Comparison of ENCODE assay signal across 8 cellular contexts in genomic region chr5:143403607-143404415, GRCh38. TPM values are rescaled to one million over a fixed set of nuclear protein-coding genes. Genes with fewer than 3 reads are reported as not detected.
DNase-seq lines count a peak whose midpoint lies in the region; ATAC-seq and TF ChIP-seq lines count a peak whose summit lies in the region.

TSS of gene NR3C1 (minus strand) at chr5:143403686. CDS start at chr5:143400839, 2,847 bp downstream.

- TF ChIP-seq CTCF in Calu3 (IDR thresholded peaks at IDR 0.05; ENCODE audit: unreplicated experiment) (peak; percentile 77), Peyer's patch (IDR thresholded peaks at IDR 0.05) (peak; percentile 47 to 75 (median 54)), fibroblast of lung (conservative IDR thresholded peaks at IDR 0.05 in 1 of 2, IDR thresholded peaks at IDR 0.05 in 1 of 2; ENCODE audit: low read depth in 1 of 2, low read length in 2 of 2) (peak; percentile 28 to 30), natural killer cell (IDR thresholded peaks at IDR 0.05) (peak; percentile 45)

- peak; percentile 89 for DNase-seq in Calu3
- peak; percentile 80 for DNase-seq in HK-2 (ENCODE audit: unreplicated experiment)
- DNase-seq in Peyer's patch = peak; percentile 82 to 93 (median 90)
- DNase-seq in activated T-helper 1 cell treated with anti-CD3 and anti-CD28 coated beads, Interleukin-12 subunit alpha, Interleukin-12 subunit beta, Interleukin-2, Interleukin-4 antibody, amounts not matched to agents 30 ng/mL and 10 ng/mL and 1 ng/mL, durations not matched to agents 14 hours and 24 hours and 36 hours (ENCODE audit: low spot score) = peak; percentile 82
- DNase-seq in fibroblast of lung (ENCODE audit: low read depth in 2 of 2) = peak; percentile 83 to 86
- peak; percentile 87 for DNase-seq in natural killer cell
- DNase-seq in stimulated activated naive CD4-positive, alpha-beta T cell treated with Interleukin-2 at 50 U/mL for 16 hours (lab: John Stamatoyannopoulos, UW) = peak; percentile 90

- ATAC-seq in GM19455 (IDR thresholded peaks at IDR 0.05; ENCODE audit: unreplicated experiment) (peak; percentile 54), natural killer cell (peak; percentile 71 to 89 (median 76))

- H3K9me3 Mint-ChIP-seq in Calu3 (ENCODE audit: low read depth, unreplicated experiment) (peaks cover 2% of the 10 kb centered on the region), natural killer cell (no peaks in the 10 kb centered on the region)
- H3K9me3 Mint-ChIP-seq in activated T-helper 1 cell treated with anti-CD3 and anti-CD28 coated beads, Interleukin-12 subunit alpha, Interleukin-12 subunit beta, Interleukin-2, Interleukin-4 antibody, amounts not matched to agents 30 ng/mL and 10 ng/mL and 1 ng/mL, durations not matched to agents 14 hours and 24 hours and 36 hours = no peaks in the 10 kb centered on the region

- peak within 1 kb of the TSS; percentile 95 for H3K4me2 ChIP-seq in fibroblast of lung (ENCODE audit: extremely low read depth, insufficient read depth, low read length)

- intact Hi-C loops in Calu3 (cut with micrococcal nuclease; ENCODE audit: unreplicated experiment) (loop anchor here (1.0 to 5.0 kb wide), 6 partner anchors 103 to 563 kb away; no protein-coding TSS in a partner anchor), natural killer cell (cut with micrococcal nuclease) (loop anchor here (2.0 to 10.0 kb wide), 7 partner anchors 82 to 781 kb away; no protein-coding TSS in a partner anchor)
- intact Hi-C loops in activated T-helper 1 cell treated with anti-CD3 and anti-CD28 coated beads, Interleukin-12 subunit alpha, Interleukin-12 subunit beta, Interleukin-2, Interleukin-4 antibody, amounts not matched to agents 30 ng/mL and 10 ng/mL and 1 ng/mL, durations not matched to agents 14 hours and 24 hours and 36 hours (cut with micrococcal nuclease) = loop anchor here (1.0 to 5.0 kb wide), 15 partner anchors 51 to 785 kb away; partner anchors contain the start of genes ARHGAP26, KCTD16 and YIPF5

- H3K4me3 ChIP-seq in Peyer's patch (peak within 1 kb of the TSS; percentile 70 to 95 (median 89)), fibroblast of lung (replicated peaks in 1 of 4; ENCODE audit: control extremely low read depth in 1 of 4, insufficient read depth in 1 of 4, low read depth in 3 of 4, low read length in 4 of 4) (peak within 1 kb of the TSS; percentile 82 to 100 (median 91))

- H3K4me1 Mint-ChIP-seq in Calu3 (ENCODE audit: low read depth, unreplicated experiment) (peaks cover 35% of the 10 kb centered on the region), natural killer cell (peaks cover 49 to 57% of the 10 kb centered on the region in 2 donors)
- H3K4me1 Mint-ChIP-seq in activated T-helper 1 cell treated with anti-CD3 and anti-CD28 coated beads, Interleukin-12 subunit alpha, Interleukin-12 subunit beta, Interleukin-2, Interleukin-4 antibody, amounts not matched to agents 30 ng/mL and 10 ng/mL and 1 ng/mL, durations not matched to agents 14 hours and 24 hours and 36 hours (ENCODE audit: low read depth) = peaks cover 48% of the 10 kb centered on the region

- peak; percentile 30 to 55 for TF ChIP-seq POLR2A in Peyer's patch (IDR thresholded peaks at IDR 0.05)

- no peaks in the 10 kb centered on the region for H3K27me3 ChIP-seq in Peyer's patch
- no peaks in the 10 kb centered on the region for H3K27me3 ChIP-seq in fibroblast of lung (ENCODE audit: control insufficient read depth, insufficient read depth, low read length)

- no peaks in the 10 kb centered on the region for H4K20me1 ChIP-seq in fibroblast of lung (ENCODE audit: control insufficient read depth, extremely low read depth, insufficient read depth, low read length)

- peak within 1 kb of the TSS; percentile 97 for H3K4me3 Mint-ChIP-seq in Calu3 (ENCODE audit: low read depth, unreplicated experiment)
- H3K4me3 Mint-ChIP-seq in activated T-helper 1 cell treated with anti-CD3 and anti-CD28 coated beads, Interleukin-12 subunit alpha, Interleukin-12 subunit beta, Interleukin-2, Interleukin-4 antibody, amounts not matched to agents 30 ng/mL and 10 ng/mL and 1 ng/mL, durations not matched to agents 14 hours and 24 hours and 36 hours = peak within 1 kb of the TSS; percentile 95
- peak within 1 kb of the TSS; percentile 97 for H3K4me3 Mint-ChIP-seq in natural killer cell

- no TSS peak for BruUV-seq in Calu3 (replicated peaks; lab: Mats Ljungman, UMichigan)

- no peaks in the 10 kb centered on the region for H3K27me3 Mint-ChIP-seq in Calu3 (ENCODE audit: unreplicated experiment)
- no peaks in the 10 kb centered on the region for H3K27me3 Mint-ChIP-seq in activated T-helper 1 cell treated with anti-CD3 and anti-CD28 coated beads, Interleukin-12 subunit alpha, Interleukin-12 subunit beta, Interleukin-2, Interleukin-4 antibody, amounts not matched to agents 30 ng/mL and 10 ng/mL and 1 ng/mL, durations not matched to agents 14 hours and 24 hours and 36 hours (ENCODE audit: insufficient read depth)
- no peaks in the 10 kb centered on the region for H3K27me3 Mint-ChIP-seq in natural killer cell (ENCODE audit: low read depth in 2 of 2)

- peaks cover 0 to 6% (median 0%) of the 10 kb centered on the region in 3 donors for H3K36me3 ChIP-seq in Peyer's patch
- no peaks in the 10 kb centered on the region for H3K36me3 ChIP-seq in fibroblast of lung (ENCODE audit: control insufficient read depth, insufficient read depth, low read length)

- H3K9ac ChIP-seq in fibroblast of lung (ENCODE audit: insufficient read depth, low read length) = peak within 1 kb of the TSS; percentile 93

- H3K4me1 ChIP-seq in Peyer's patch (peaks cover 0 to 20% (median 0%) of the 10 kb centered on the region in 4 donors), fibroblast of lung (ENCODE audit: control insufficient read depth, extremely low read depth, insufficient read depth, low read length) (no peaks in the 10 kb centered on the region)

- no peak within 1 kb of the TSS for H2AFZ ChIP-seq in fibroblast of lung (ENCODE audit: low read length)

- H3K36me3 Mint-ChIP-seq in Calu3 (ENCODE audit: insufficient read depth, unreplicated experiment) (peaks cover 75% of the 10 kb centered on the region), natural killer cell (no peaks in the 10 kb centered on the region)
- peaks cover 30% of the 10 kb centered on the region for H3K36me3 Mint-ChIP-seq in activated T-helper 1 cell treated with anti-CD3 and anti-CD28 coated beads, Interleukin-12 subunit alpha, Interleukin-12 subunit beta, Interleukin-2, Interleukin-4 antibody, amounts not matched to agents 30 ng/mL and 10 ng/mL and 1 ng/mL, durations not matched to agents 14 hours and 24 hours and 36 hours (ENCODE audit: low read depth)

- H3K79me2 ChIP-seq in fibroblast of lung (ENCODE audit: control insufficient read depth, insufficient read depth, low read length) = peaks cover 47% of the 10 kb centered on the region

- H3K27ac Mint-ChIP-seq in Calu3 (ENCODE audit: unreplicated experiment) = peak within 1 kb of the TSS; percentile 95
- H3K27ac Mint-ChIP-seq in activated T-helper 1 cell treated with anti-CD3 and anti-CD28 coated beads, Interleukin-12 subunit alpha, Interleukin-12 subunit beta, Interleukin-2, Interleukin-4 antibody, amounts not matched to agents 30 ng/mL and 10 ng/mL and 1 ng/mL, durations not matched to agents 14 hours and 24 hours and 36 hours = peak within 1 kb of the TSS; percentile 99
- H3K27ac Mint-ChIP-seq in natural killer cell = peak within 1 kb of the TSS; percentile 97 to 99

- CTCF ChIA-PET in Calu3 (lab: Charles Lee) = interaction anchor here (0.6 to 2.2 kb wide), 15 partner anchors 12 to 739 kb away, joined by 3 to 9 read pairs (median 4); no protein-coding TSS in a partner anchor

- no peaks in the 10 kb centered on the region for H3K9me3 ChIP-seq in Peyer's patch
- H3K9me3 ChIP-seq in fibroblast of lung (ENCODE audit: control insufficient read depth, insufficient read depth, low read depth, low read length) = no peaks in the 10 kb centered on the region

- H3K27ac ChIP-seq in Peyer's patch (peak within 1 kb of the TSS; percentile 96 to 100 (median 100)), fibroblast of lung (ENCODE audit: insufficient read depth, low read length) (peak within 1 kb of the TSS; percentile 97)

RNA-seq across cellular contexts. Expression of gene NR3C1, which starts in this region (rescaled TPM):
- total RNA-seq in Calu3 (2022) (63.1 and 72.4 TPM in 2 replicates), Peyer's patch (10 to 100 TPM; 29.7 to 79.2 (median 38.9) TPM), fibroblast of lung (101 and 126 TPM in 2 replicates), natural killer cell (100 to 1,000 TPM; 147 to 168 (median 165) TPM)
- total RNA-seq in activated T-helper 1 cell treated with anti-CD3 and anti-CD28 coated beads, Interleukin-12 subunit alpha, Interleukin-12 subunit beta, Interleukin-2, Interleukin-4 antibody, amounts not matched to agents 30 ng/mL and 10 ng/mL and 1 ng/mL, durations not matched to agents 14 hours and 24 hours and 36 hours = 62.7 TPM in 2 replicates
- 59.4 and 85.3 TPM in 2 replicates for polyA plus RNA-seq in fibroblast of lung
- polyA plus RNA-seq in fibroblast of lung (2012) = 44.1 and 58.5 TPM in 2 replicates
- polyA minus RNA-seq in fibroblast of lung (ENCODE audit: low replicate concordance) = 30.0 and 37.2 TPM in 2 replicates

Comparison
In these comparisons a context has a peak if more than half of its experiments do, and no peak if none do; other contexts are left out.
1. Peak in every context shown above with its lines: DNase-seq, ATAC-seq, H3K4me3 ChIP-seq and H3K27ac ChIP-seq.